1 cellular context compared by ENCODE assay signal in genomic region chr16:89159174-89159849, GRCh38.
A peak's percentile ranks its signal among the peaks of the same experiment; 100 is the strongest.
TF ChIP-seq lines count a peak whose summit lies in the region.

No MANE protein-coding gene starts in this region.

TF ChIP-seq in HepG2, 621 proteins besides CTCF, POLR2A, EP300 and RAD21 (continued from another document and continues in another):
- TF ChIP-seq ARID5B (CRISPR knock-in tag; IDR thresholded peaks at IDR 0.05), result peak; percentile 88
- no peak for TF ChIP-seq ZNF24 (IDR thresholded peaks at IDR 0.05)
- peak; percentile 76; the same call in 1 of the 2 replicates for TF ChIP-seq ZKSCAN8 (CRISPR knock-in tag; IDR thresholded peaks at IDR 0.05; ENCODE audit: borderline replicate concordance)
- TF ChIP-seq, protein P1, sequence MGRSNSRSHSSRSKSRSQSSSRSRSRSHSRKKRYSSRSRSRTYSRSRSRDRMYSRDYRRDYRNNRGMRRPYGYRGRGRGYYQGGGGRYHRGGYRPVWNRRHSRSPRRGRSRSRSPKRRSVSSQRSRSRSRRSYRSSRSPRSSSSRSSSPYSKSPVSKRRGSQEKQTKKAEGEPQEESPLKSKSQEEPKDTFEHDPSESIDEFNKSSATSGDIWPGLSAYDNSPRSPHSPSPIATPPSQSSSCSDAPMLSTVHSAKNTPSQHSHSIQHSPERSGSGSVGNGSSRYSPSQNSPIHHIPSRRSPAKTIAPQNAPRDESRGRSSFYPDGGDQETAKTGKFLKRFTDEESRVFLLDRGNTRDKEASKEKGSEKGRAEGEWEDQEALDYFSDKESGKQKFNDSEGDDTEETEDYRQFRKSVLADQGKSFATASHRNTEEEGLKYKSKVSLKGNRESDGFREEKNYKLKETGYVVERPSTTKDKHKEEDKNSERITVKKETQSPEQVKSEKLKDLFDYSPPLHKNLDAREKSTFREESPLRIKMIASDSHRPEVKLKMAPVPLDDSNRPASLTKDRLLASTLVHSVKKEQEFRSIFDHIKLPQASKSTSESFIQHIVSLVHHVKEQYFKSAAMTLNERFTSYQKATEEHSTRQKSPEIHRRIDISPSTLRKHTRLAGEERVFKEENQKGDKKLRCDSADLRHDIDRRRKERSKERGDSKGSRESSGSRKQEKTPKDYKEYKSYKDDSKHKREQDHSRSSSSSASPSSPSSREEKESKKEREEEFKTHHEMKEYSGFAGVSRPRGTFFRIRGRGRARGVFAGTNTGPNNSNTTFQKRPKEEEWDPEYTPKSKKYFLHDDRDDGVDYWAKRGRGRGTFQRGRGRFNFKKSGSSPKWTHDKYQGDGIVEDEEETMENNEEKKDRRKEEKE (IDR thresholded peaks at IDR 0.05), result no peak
- TF ChIP-seq FOXA3 (CRISPR knock-in tag; IDR thresholded peaks at IDR 0.05), result peak; percentile 75
- peak; percentile 96 for TF ChIP-seq NFKB2 (CRISPR knock-in tag; IDR thresholded peaks at IDR 0.05; ENCODE audit: borderline replicate concordance)
- TF ChIP-seq, protein P2, sequence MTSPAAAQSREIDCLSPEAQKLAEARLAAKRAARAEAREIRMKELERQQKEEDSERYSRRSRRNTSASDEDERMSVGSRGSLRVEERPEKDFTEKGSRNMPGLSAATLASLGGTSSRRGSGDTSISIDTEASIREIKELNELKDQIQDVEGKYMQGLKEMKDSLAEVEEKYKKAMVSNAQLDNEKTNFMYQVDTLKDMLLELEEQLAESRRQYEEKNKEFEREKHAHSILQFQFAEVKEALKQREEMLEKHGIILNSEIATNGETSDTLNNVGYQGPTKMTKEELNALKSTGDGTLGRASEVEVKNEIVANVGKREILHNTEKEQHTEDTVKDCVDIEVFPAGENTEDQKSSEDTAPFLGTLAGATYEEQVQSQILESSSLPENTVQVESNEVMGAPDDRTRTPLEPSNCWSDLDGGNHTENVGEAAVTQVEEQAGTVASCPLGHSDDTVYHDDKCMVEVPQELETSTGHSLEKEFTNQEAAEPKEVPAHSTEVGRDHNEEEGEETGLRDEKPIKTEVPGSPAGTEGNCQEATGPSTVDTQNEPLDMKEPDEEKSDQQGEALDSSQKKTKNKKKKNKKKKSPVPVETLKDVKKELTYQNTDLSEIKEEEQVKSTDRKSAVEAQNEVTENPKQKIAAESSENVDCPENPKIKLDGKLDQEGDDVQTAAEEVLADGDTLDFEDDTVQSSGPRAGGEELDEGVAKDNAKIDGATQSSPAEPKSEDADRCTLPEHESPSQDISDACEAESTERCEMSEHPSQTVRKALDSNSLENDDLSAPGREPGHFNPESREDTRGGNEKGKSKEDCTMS (CRISPR knock-in tag; conservative IDR thresholded peaks at IDR 0.05), result no peak
- TF ChIP-seq, protein P3, sequence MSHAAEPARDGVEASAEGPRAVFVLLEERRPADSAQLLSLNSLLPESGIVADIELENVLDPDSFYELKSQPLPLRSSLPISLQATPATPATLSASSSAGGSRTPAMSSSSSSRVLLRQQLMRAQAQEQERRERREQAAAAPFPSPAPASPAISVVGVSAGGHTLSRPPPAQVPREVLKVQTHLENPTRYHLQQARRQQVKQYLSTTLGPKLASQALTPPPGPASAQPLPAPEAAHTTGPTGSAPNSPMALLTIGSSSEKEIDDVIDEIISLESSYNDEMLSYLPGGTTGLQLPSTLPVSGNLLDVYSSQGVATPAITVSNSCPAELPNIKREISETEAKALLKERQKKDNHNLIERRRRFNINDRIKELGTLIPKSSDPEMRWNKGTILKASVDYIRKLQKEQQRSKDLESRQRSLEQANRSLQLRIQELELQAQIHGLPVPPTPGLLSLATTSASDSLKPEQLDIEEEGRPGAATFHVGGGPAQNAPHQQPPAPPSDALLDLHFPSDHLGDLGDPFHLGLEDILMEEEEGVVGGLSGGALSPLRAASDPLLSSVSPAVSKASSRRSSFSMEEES (CRISPR knock-in tag; IDR thresholded peaks at IDR 0.05), result peak; percentile 96
- TF ChIP-seq ZNF44 (CRISPR knock-in tag; IDR thresholded peaks at IDR 0.05), result 0 out of 2 replicates have a peak, but pooled peaks have one; percentile 85
- no peak for TF ChIP-seq GABPA (IDR thresholded peaks at IDR 0.05; ENCODE audit: low read depth, low read length)
- TF ChIP-seq GABPA (CRISPR knock-in tag; IDR thresholded peaks at IDR 0.05; ENCODE audit: low read depth), result peak; percentile 32; the same call in 1 of the 2 replicates
- peak; percentile 81 for TF ChIP-seq RXRB (CRISPR knock-in tag; IDR thresholded peaks at IDR 0.05; ENCODE audit: borderline replicate concordance)
- no peak for TF ChIP-seq ZNF292 (CRISPR knock-in tag; IDR thresholded peaks at IDR 0.05; ENCODE audit: borderline replicate concordance, low read depth)
- TF ChIP-seq ZNF572 (CRISPR knock-in tag; IDR thresholded peaks at IDR 0.05), result peak; percentile 97
- peak; percentile 91; the same call in 1 of the 2 replicates for TF ChIP-seq ZZZ3 (CRISPR knock-in tag; IDR thresholded peaks at IDR 0.05; ENCODE audit: borderline replicate concordance)
- TF ChIP-seq, protein P4, sequence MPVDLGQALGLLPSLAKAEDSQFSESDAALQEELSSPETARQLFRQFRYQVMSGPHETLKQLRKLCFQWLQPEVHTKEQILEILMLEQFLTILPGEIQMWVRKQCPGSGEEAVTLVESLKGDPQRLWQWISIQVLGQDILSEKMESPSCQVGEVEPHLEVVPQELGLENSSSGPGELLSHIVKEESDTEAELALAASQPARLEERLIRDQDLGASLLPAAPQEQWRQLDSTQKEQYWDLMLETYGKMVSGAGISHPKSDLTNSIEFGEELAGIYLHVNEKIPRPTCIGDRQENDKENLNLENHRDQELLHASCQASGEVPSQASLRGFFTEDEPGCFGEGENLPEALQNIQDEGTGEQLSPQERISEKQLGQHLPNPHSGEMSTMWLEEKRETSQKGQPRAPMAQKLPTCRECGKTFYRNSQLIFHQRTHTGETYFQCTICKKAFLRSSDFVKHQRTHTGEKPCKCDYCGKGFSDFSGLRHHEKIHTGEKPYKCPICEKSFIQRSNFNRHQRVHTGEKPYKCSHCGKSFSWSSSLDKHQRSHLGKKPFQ (CRISPR knock-in tag; IDR thresholded peaks at IDR 0.05; ENCODE audit: insufficient replicate concordance), result peak; percentile 99
- TF ChIP-seq, protein P5, sequence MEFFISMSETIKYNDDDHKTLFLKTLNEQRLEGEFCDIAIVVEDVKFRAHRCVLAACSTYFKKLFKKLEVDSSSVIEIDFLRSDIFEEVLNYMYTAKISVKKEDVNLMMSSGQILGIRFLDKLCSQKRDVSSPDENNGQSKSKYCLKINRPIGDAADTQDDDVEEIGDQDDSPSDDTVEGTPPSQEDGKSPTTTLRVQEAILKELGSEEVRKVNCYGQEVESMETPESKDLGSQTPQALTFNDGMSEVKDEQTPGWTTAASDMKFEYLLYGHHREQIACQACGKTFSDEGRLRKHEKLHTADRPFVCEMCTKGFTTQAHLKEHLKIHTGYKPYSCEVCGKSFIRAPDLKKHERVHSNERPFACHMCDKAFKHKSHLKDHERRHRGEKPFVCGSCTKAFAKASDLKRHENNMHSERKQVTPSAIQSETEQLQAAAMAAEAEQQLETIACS (CRISPR knock-in tag; IDR thresholded peaks at IDR 0.05), result no peak; the same call in 1 of the 2 replicates
- TF ChIP-seq FOSL2 (CRISPR knock-in tag; IDR thresholded peaks at IDR 0.05), result peak; percentile 88
- TF ChIP-seq, protein P6, sequence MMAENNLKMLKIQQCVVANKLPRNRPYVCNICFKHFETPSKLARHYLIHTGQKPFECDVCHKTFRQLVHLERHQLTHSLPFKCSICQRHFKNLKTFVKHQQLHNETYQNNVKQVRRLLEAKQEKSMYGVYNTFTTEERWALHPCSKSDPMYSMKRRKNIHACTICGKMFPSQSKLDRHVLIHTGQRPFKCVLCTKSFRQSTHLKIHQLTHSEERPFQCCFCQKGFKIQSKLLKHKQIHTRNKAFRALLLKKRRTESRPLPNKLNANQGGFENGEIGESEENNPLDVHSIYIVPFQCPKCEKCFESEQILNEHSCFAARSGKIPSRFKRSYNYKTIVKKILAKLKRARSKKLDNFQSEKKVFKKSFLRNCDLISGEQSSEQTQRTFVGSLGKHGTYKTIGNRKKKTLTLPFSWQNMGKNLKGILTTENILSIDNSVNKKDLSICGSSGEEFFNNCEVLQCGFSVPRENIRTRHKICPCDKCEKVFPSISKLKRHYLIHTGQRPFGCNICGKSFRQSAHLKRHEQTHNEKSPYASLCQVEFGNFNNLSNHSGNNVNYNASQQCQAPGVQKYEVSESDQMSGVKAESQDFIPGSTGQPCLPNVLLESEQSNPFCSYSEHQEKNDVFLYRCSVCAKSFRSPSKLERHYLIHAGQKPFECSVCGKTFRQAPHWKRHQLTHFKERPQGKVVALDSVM (CRISPR knock-in tag; IDR thresholded peaks at IDR 0.05), result no peak
- TF ChIP-seq, protein P7, sequence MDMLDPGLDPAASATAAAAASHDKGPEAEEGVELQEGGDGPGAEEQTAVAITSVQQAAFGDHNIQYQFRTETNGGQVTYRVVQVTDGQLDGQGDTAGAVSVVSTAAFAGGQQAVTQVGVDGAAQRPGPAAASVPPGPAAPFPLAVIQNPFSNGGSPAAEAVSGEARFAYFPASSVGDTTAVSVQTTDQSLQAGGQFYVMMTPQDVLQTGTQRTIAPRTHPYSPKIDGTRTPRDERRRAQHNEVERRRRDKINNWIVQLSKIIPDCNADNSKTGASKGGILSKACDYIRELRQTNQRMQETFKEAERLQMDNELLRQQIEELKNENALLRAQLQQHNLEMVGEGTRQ (IDR thresholded peaks at IDR 0.05; ENCODE audit: low read depth, low read length), result no peak
- TF ChIP-seq, protein P7 (CRISPR knock-in tag; IDR thresholded peaks at IDR 0.05; ENCODE audit: borderline replicate concordance), result no peak
- TF ChIP-seq SMYD3 (CRISPR knock-in tag; IDR thresholded peaks at IDR 0.05), result no peak
- peak; percentile 83; the same call in 1 of the 2 replicates for TF ChIP-seq ZNF337 (CRISPR knock-in tag; IDR thresholded peaks at IDR 0.05; ENCODE audit: borderline replicate concordance, low read depth)
- TF ChIP-seq KLF16 (CRISPR knock-in tag; IDR thresholded peaks at IDR 0.05), result peak in 1 of 2 experiments; percentile 58; a peak in 1 of 4 replicates
- 0 out of 2 replicates have a peak, but pooled peaks have one; percentile 41 for TF ChIP-seq ZNF468 (CRISPR knock-in tag; IDR thresholded peaks at IDR 0.05)
- TF ChIP-seq FOXP1 (IDR thresholded peaks at IDR 0.05), result no peak
- TF ChIP-seq FOXP1 (CRISPR knock-in tag; IDR thresholded peaks at IDR 0.05), result peak; percentile 30; the same call in 1 of the 2 replicates
- TF ChIP-seq ZNF234 (CRISPR knock-in tag; conservative IDR thresholded peaks at IDR 0.05), result no peak
- peak; percentile 59; the same call in 1 of the 2 replicates for TF ChIP-seq JUN (CRISPR knock-in tag; IDR thresholded peaks at IDR 0.05)
- TF ChIP-seq ATF6 (CRISPR knock-in tag; conservative IDR thresholded peaks at IDR 0.05), result no peak
- no peak for TF ChIP-seq ZNF17 (CRISPR knock-in tag; IDR thresholded peaks at IDR 0.05)
- no peak for TF ChIP-seq ZFP90 (CRISPR knock-in tag; IDR thresholded peaks at IDR 0.05; ENCODE audit: borderline replicate concordance)
- peak; percentile 72 for TF ChIP-seq ZNF777 (CRISPR knock-in tag; IDR thresholded peaks at IDR 0.05)
- TF ChIP-seq SSRP1 (CRISPR knock-in tag; IDR thresholded peaks at IDR 0.05), result no peak
- peak; percentile 96 for TF ChIP-seq ZNF546 (CRISPR knock-in tag; conservative IDR thresholded peaks at IDR 0.05)
- TF ChIP-seq CBX5 (CRISPR knock-in tag; IDR thresholded peaks at IDR 0.05; ENCODE audit: borderline replicate concordance), result no peak; the same call in 1 of the 2 replicates
